In the genomic region with DNA sequence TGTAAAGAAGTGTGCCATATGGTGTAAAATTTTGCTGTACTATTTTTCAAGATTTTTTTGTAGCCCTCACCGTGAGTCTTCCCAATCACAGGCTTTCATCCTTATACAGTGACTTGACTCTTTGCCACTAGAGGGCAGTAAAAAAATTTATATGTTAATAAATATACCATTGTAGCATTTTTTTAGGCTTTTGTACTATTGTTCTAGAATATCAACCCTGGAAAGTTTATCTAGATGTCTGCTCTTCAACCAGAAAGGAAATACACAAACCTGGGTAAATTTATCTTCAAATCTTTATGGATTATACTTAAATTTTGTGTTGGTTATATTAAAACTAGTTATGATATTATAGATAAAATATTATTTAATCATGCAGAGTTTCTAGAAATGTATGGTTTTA, we compare ENCODE assay signal across 8 cellular contexts.
DNase-seq lines count a peak whose midpoint lies in the region; ATAC-seq, FAIRE-seq and TF ChIP-seq lines count a peak whose summit lies in the region.

No MANE protein-coding gene starts in this region.

- BruUV-seq in GM12878 (replicated peaks; lab: Mats Ljungman, UMichigan) (no TSS peak), HepG2 (replicated peaks; lab: Mats Ljungman, UMichigan) (no TSS peak)

- peak; percentile 46 to 79 (median 67) for TF ChIP-seq CTCF in heart left ventricle (IDR thresholded peaks at IDR 0.05)
- TF ChIP-seq CTCF in GM12878 (IDR thresholded peaks at IDR 0.05 in 2 of 3, conservative IDR thresholded peaks at IDR 0.05 in 1 of 3; ENCODE audit: control insufficient read depth in 2 of 3, extremely low read depth in 1 of 3, insufficient read depth in 1 of 3, low read depth in 3 of 3, low read length in 3 of 3), result peak; percentile 42 to 48 (median 43); a peak in 5 of 6 replicates
- peak; percentile 38; the same call in 1 of the 2 replicates for TF ChIP-seq CTCF in HepG2 (CRISPR knock-in tag; IDR thresholded peaks at IDR 0.05)

- H3K4me3 ChIP-seq in heart left ventricle (no peak overlapping the region), GM12878 (no peak overlapping the region), HepG2 (replicated peaks in 1 of 3; ENCODE audit: insufficient read depth in 1 of 3, low read depth in 2 of 3, low read length in 3 of 3) (no peak overlapping the region)

- H3K4me1 Mint-ChIP-seq in activated CD4-positive, alpha-beta memory T cell treated with anti-CD3 and anti-CD28 coated beads, Interleukin-2, amount 10 ng/mL, durations not matched to agents 7 days and 5 days, result no peaks in the 10 kb centered on the region

- SMC1A ChIA-PET in GM12878 (lab: Charles Lee; ENCODE audit: uncharacterized antibody, unreplicated experiment), result interaction anchor here (1.0 to 1.3 kb wide), 3 partner anchors 327 to 448 kb away, joined by 4 to 5 read pairs (median 5); no protein-coding TSS in a partner anchor

- CTCF ChIA-PET in GM12878 (lab: Yijun Ruan, JAX) (interaction anchor here (1.0 to 3.5 kb wide), 3 partner anchors 309 to 447 kb away, joined by 3 to 20 read pairs (median 3); no protein-coding TSS in a partner anchor), HepG2 (lab: Yijun Ruan, JAX; ENCODE audit: low intra/inter-chr PET ratio, low total read pairs) (interaction anchor here (1.4 to 2.9 kb wide), 2 partner anchors 328 to 447 kb away, joined by 4 to 17 read pairs; no protein-coding TSS in a partner anchor)
- CTCF ChIA-PET in activated CD4-positive, alpha-beta memory T cell treated with anti-CD3 and anti-CD28 coated beads, Interleukin-2, amount 10 ng/mL, durations not matched to agents 7 days and 5 days (lab: Charles Lee), result interaction anchor here (1.0 to 1.4 kb wide), 2 partner anchors 8 to 447 kb away, joined by 3 to 4 read pairs; no protein-coding TSS in a partner anchor

- TF ChIP-seq POLR2A in heart left ventricle (IDR thresholded peaks at IDR 0.05) (no peak), GM12878 (IDR thresholded peaks at IDR 0.05; ENCODE audit: low read depth, low read length) (no peak), HepG2 (IDR thresholded peaks at IDR 0.05; ENCODE audit: insufficient read depth in 1 of 2, low read depth in 2 of 2, low read length in 2 of 2) (no peak)

- POLR2A ChIA-PET in GM12878 (lab: Charles Lee), result no interaction called here
- POLR2A ChIA-PET in HepG2 (lab: Yijun Ruan, JAX), result no interaction called here
- POLR2A ChIA-PET in activated CD4-positive, alpha-beta memory T cell treated with anti-CD3 and anti-CD28 coated beads, Interleukin-2, amount 10 ng/mL, durations not matched to agents 7 days and 5 days (lab: Charles Lee), result no interaction called here

- H3K36me3 ChIP-seq in heart left ventricle (no peaks in the 10 kb centered on the region), GM12878 (ENCODE audit: control insufficient read depth in 2 of 2, insufficient read depth in 2 of 2, low read length in 1 of 2) (no peaks in the 10 kb centered on the region), HepG2 (replicated peaks in 1 of 2; ENCODE audit: control insufficient read depth in 1 of 2, insufficient read depth in 2 of 2, low read length in 2 of 2) (no peaks in the 10 kb centered on the region)

- no peak overlapping the region for H3K27ac ChIP-seq in heart left ventricle
- H3K27ac ChIP-seq in GM12878 (ENCODE audit: control insufficient read depth, insufficient read depth), result no peak overlapping the region
- no peak overlapping the region for H3K27ac ChIP-seq in HepG2 (ENCODE audit: extremely low read length, insufficient read depth, low read length)

- no peaks in the 10 kb centered on the region for H3K79me2 ChIP-seq in GM12878 (ENCODE audit: control insufficient read depth, insufficient read depth, low read length)
- no peaks in the 10 kb centered on the region for H3K79me2 ChIP-seq in HepG2 (ENCODE audit: insufficient read depth, low read length)

- intact Hi-C loops in heart left ventricle (cut with DNase I), result loop anchor here in 8 of 10 donors (1.0 to 10.0 kb wide), 6 partner anchors 324 to 446 kb away; a partner anchor contains a TSS
- intact Hi-C loops in Right ventricle myocardium inferior (cut with DNase I), result loop anchor here (2.0 kb wide), 1 partner anchor 328 kb away; no protein-coding TSS in a partner anchor
- intact Hi-C loops in GM12878 (cut with micrococcal nuclease; ENCODE audit: unreplicated experiment), result loop anchor here (1.0 to 10.0 kb wide), 3 partner anchors 328 to 776 kb away; no protein-coding TSS in a partner anchor
- intact Hi-C loops in HepG2 (cut with micrococcal nuclease; ENCODE audit: unreplicated experiment), result loop anchor here (1.0 to 2.0 kb wide), 2 partner anchors 328 to 446 kb away; no protein-coding TSS in a partner anchor

- H3K9ac ChIP-seq in GM12878 (ENCODE audit: control insufficient read depth, insufficient read depth, low read length) (no peak overlapping the region), HepG2 (ENCODE audit: insufficient read depth, low read depth, low read length) (no peak overlapping the region)

- no peak overlapping the region for H2AFZ ChIP-seq in GM12878 (ENCODE audit: control insufficient read depth, low read depth, low read length)
- H2AFZ ChIP-seq in HepG2 (ENCODE audit: low read length), result no peak overlapping the region

- in situ Hi-C loops in GM12878 (cut with MboI) (no loop called here), HepG2 (cut with HindIII; ENCODE audit: extremely low pct_ligation_motif_present, low pct_unique_long_range_greater_than_20kb) (loop anchor here (10.0 kb wide), 1 partner anchor 326 kb away; no protein-coding TSS in a partner anchor)

- ATAC-seq in heart left ventricle (peak in 1 of 4 donors; percentile 39), Right ventricle myocardium inferior (no peak), HG03097 (IDR thresholded peaks at IDR 0.05; ENCODE audit: low FRiP score, unreplicated experiment) (peak; percentile 68), GM12878 (peak; percentile 82), HepG2 (peak; percentile 64)

- TF ChIP-seq RAD21 in GM12878 (IDR thresholded peaks at IDR 0.05; ENCODE audit: insufficient read depth, low read depth, low read length) (peak; percentile 48), HepG2 (CRISPR knock-in tag; IDR thresholded peaks at IDR 0.05) (no peak)

- H3K27me3 ChIP-seq in heart left ventricle (no peaks in the 10 kb centered on the region), GM12878 (replicated peaks in 1 of 2; ENCODE audit: control insufficient read depth in 2 of 2, insufficient read depth in 2 of 2, low read length in 1 of 2) (no peaks in the 10 kb centered on the region), HepG2 (ENCODE audit: control insufficient read depth in 1 of 2, insufficient read depth in 2 of 2, low read length in 2 of 2) (no peaks in the 10 kb centered on the region)

- no peaks in the 10 kb centered on the region for H3K36me3 Mint-ChIP-seq in activated CD4-positive, alpha-beta memory T cell treated with anti-CD3 and anti-CD28 coated beads, Interleukin-2, amount 10 ng/mL, durations not matched to agents 7 days and 5 days (ENCODE audit: low read depth)

- no peak overlapping the region for H3K27ac Mint-ChIP-seq in activated CD4-positive, alpha-beta memory T cell treated with anti-CD3 and anti-CD28 coated beads, Interleukin-2, amount 10 ng/mL, durations not matched to agents 7 days and 5 days

- no peak for FAIRE-seq in GM12878 (lab: Jason Lieb, UNC)
- no peak for FAIRE-seq in HepG2 (lab: Jason Lieb, UNC)

- H3K27me3 Mint-ChIP-seq in activated CD4-positive, alpha-beta memory T cell treated with anti-CD3 and anti-CD28 coated beads, Interleukin-2, amount 10 ng/mL, durations not matched to agents 7 days and 5 days, result peaks cover 2% of the 10 kb centered on the region

- H4K20me1 ChIP-seq in GM12878 (ENCODE audit: control insufficient read depth, insufficient read depth) (no peaks in the 10 kb centered on the region), HepG2 (ENCODE audit: insufficient read depth, low read length) (no peaks in the 10 kb centered on the region)

- H3K9me3 Mint-ChIP-seq in activated CD4-positive, alpha-beta memory T cell treated with anti-CD3 and anti-CD28 coated beads, Interleukin-2, amount 10 ng/mL, durations not matched to agents 7 days and 5 days, result no peaks in the 10 kb centered on the region

- DNase-seq in heart left ventricle (no peak), Right ventricle myocardium inferior (ENCODE audit: missing footprints) (no peak), NCI-H2227 (lab: John Stamatoyannopoulos, UW; ENCODE audit: unreplicated experiment) (peak; percentile 57), GM12878 (ENCODE audit: low read depth, low spot score) (no peak), HepG2 (ENCODE audit: low spot score) (peak; percentile 29)
- DNase-seq in activated CD4-positive, alpha-beta memory T cell treated with anti-CD3 and anti-CD28 coated beads, Interleukin-2, amount 10 ng/mL, durations not matched to agents 7 days and 5 days, result no peak
- no peak for DNase-seq in activated CD4-positive, alpha-beta T cell treated with anti-CD3 and anti-CD28 coated beads, Interleukin-2, amount 50 U/mL, for 4 hours

- RAD21 ChIA-PET in GM12878 (lab: Charles Lee; ENCODE audit: unreplicated experiment), result interaction anchor here (1.9 kb wide), 1 partner anchor 446 kb away, joined by 11 read pairs; no protein-coding TSS in a partner anchor

- H3K4me3 Mint-ChIP-seq in activated CD4-positive, alpha-beta memory T cell treated with anti-CD3 and anti-CD28 coated beads, Interleukin-2, amount 10 ng/mL, durations not matched to agents 7 days and 5 days, result no peak overlapping the region

- H3K4me1 ChIP-seq in heart left ventricle, result no peaks in the 10 kb centered on the region
- H3K4me1 ChIP-seq in GM12878 (ENCODE audit: control insufficient read depth, insufficient read depth, low read length), result no peaks in the 10 kb centered on the region
- no peaks in the 10 kb centered on the region for H3K4me1 ChIP-seq in HepG2 (ENCODE audit: insufficient read depth, low read length)

- WGBS in heart left ventricle, 4 donors, result 3 to 6% (median 4%) methylated on average over 1 of the region's 1 CpG
- WGBS in GM12878 (ENCODE audit: insufficient coverage, insufficient replicate concordance, low lambda C conversion rate, missing lambda C conversion rate), result 0% methylated on average over 1 of the region's 1 CpG
- WGBS in HepG2 (ENCODE audit: low lambda C conversion rate), result 0% methylated on average over 1 of the region's 1 CpG

- TF ChIP-seq EP300 in GM12878 (IDR thresholded peaks at IDR 0.05; ENCODE audit: borderline replicate concordance in 1 of 2, control insufficient read depth in 1 of 2, low read depth in 2 of 2, low read length in 2 of 2) (no peak), HepG2 (IDR thresholded peaks at IDR 0.05; ENCODE audit: low read depth in 2 of 2, low read length in 2 of 2) (no peak), HepG2 (CRISPR knock-in tag; IDR thresholded peaks at IDR 0.05; ENCODE audit: borderline replicate concordance) (no peak)

- H3K9me3 ChIP-seq in heart left ventricle (no peaks in the 10 kb centered on the region), GM12878 (replicated peaks; ENCODE audit: control insufficient read depth, insufficient read depth, low read length) (no peaks in the 10 kb centered on the region), HepG2 (ENCODE audit: low read length) (no peaks in the 10 kb centered on the region)

- H3K4me2 ChIP-seq in GM12878 (ENCODE audit: control insufficient read depth, insufficient read depth), result no peak overlapping the region
- no peak overlapping the region for H3K4me2 ChIP-seq in HepG2 (ENCODE audit: low read depth, low read length)

TF ChIP-seq in GM12878, 131 proteins besides CTCF, POLR2A, EP300 and RAD21 (continues in another document):
- no peak for TF ChIP-seq HDAC2 (IDR thresholded peaks at IDR 0.05)

TF ChIP-seq in HepG2, 621 proteins besides CTCF, POLR2A, EP300 and RAD21 (continues in another document):
- TF ChIP-seq SMC3 (IDR thresholded peaks at IDR 0.05; ENCODE audit: low read length), result peak; percentile 19; the same call in 1 of the 2 replicates

Comparison
In these comparisons a context has a peak if more than half of its experiments do, and no peak if none do; other contexts are left out.
1. DNase-seq: peak in NCI-H2227 (single experiment) and HepG2 (single experiment); none in heart left ventricle (0 of 5), Right ventricle myocardium inferior (single experiment), GM12878 (single experiment), activated CD4-positive, alpha-beta memory T cell treated with anti-CD3 and anti-CD28 coated beads, Interleukin-2, amount 10 ng/mL, durations not matched to agents 7 days and 5 days (single experiment) and activated CD4-positive, alpha-beta T cell treated with anti-CD3 and anti-CD28 coated beads, Interleukin-2, amount 50 U/mL, for 4 hours (0 of 2).
2. Peak in every context shown above with its lines, with median percentiles within 50 percentile points of each other: CTCF ChIP-seq.